ENCODE assay signal across 8 cellular contexts in the genomic region with DNA sequence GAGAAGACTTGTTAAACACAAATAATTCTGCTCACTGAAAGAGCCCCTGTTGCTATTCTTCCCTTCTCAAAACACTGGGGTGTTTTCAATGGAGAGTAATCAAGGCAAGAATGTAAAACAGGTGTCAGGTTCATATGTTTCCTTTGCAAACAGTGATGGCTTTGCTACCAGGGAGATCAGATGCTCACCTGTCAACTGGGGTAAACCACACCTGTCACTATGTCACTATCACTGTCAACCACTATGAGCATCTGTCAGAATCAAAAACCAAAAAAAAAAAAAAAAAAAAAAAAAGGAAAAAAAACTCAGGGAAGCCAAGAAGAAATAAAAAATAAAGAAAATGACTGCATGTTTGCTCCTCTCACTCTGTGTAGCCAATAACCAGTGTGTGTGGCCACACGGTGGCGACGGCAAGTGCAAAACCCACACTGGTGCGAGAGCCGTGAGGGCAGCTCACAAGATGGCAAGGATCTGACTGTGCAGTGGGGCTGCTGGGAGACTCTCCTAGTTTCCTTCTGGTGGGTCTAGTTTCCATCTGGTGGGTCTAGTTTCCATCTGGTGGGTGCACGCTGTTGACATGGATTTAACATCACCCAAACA. TPM values are rescaled to one million over a fixed set of nuclear protein-coding genes. Genes with fewer than 3 reads are reported as not detected.
DNase-seq lines count a peak whose midpoint lies in the region; ATAC-seq, FAIRE-seq and TF ChIP-seq lines count a peak whose summit lies in the region.

No MANE protein-coding gene starts in this region.

- peak; percentile 73 for ATAC-seq in HG02852 (IDR thresholded peaks at IDR 0.05; ENCODE audit: unreplicated experiment)
- ATAC-seq in sciatic nerve, result peak; percentile 84
- no peak for ATAC-seq in GM19452 (IDR thresholded peaks at IDR 0.05; ENCODE audit: unreplicated experiment)

- intact Hi-C loops in sciatic nerve (cut with DNase I), result no loop called here

- FAIRE-seq in D721Med (lab: Jason Lieb, UNC), result no peak

- TF ChIP-seq CTCF in D721Med (IDR thresholded peaks at IDR 0.05; ENCODE audit: insufficient read depth, missing control alignments), result peak; percentile 36
- TF ChIP-seq CTCF in fibroblast of pulmonary artery (IDR thresholded peaks at IDR 0.05; ENCODE audit: low read length, missing control alignments), result peak; percentile 45

- DNase-seq in D721Med (ENCODE audit: insufficient read length, low spot score) (no peak), fibroblast of pulmonary artery (ENCODE audit: low read depth) (peak; percentile 53), sciatic nerve (ENCODE audit: low spot score) (no peak), amniotic stem cell (lab: John Stamatoyannopoulos, UW) (no peak), kidney glomerular epithelial cell (lab: John Stamatoyannopoulos, UW) (no peak)
- peak; percentile 31 to 35 for DNase-seq in activated CD4-positive, alpha-beta T cell treated with anti-CD3 and anti-CD28 coated beads for 4 hours

- H3K4me3 ChIP-seq in fibroblast of pulmonary artery (replicated peaks; ENCODE audit: low read depth, low read length), result no peak overlapping the region

RNA-seq across cellular contexts. Expression of a gene that starts 22.7 kb away (rescaled TPM):
- 186 TPM for total RNA-seq in sciatic nerve

Comparison
In these comparisons a context has a peak if more than half of its experiments do, and no peak if none do; other contexts are left out.
1. DNase-seq: peak in activated CD4-positive, alpha-beta T cell treated with anti-CD3 and anti-CD28 coated beads for 4 hours (2 of 2) and fibroblast of pulmonary artery (single experiment); none in D721Med (single experiment), sciatic nerve (single experiment), amniotic stem cell (single experiment) and kidney glomerular epithelial cell (single experiment).